24 cellular contexts compared by ENCODE assay signal in genomic region chr2:190205643-190206042, GRCh38.
DNase-seq lines count a peak whose midpoint lies in the region; ATAC-seq and TF ChIP-seq lines count a peak whose summit lies in the region.
"Had no signal": no experiment of that assay in that cellular context is flagged by ENCODE, and none has a peak within 500 bp of the region (broad histone marks: within the 10 kb centered on the region; RNA-seq: fewer than 3 reads in every experiment).

No MANE protein-coding gene starts in this region.

- H3K9me3 ChIP-seq in AG04450 (ENCODE audit: control insufficient read depth, insufficient read depth, low read length) (no peaks in the 10 kb centered on the region), Karpas-422 (ENCODE audit: low read length) (no peaks in the 10 kb centered on the region)
- H3K9me3 ChIP-seq: MG63, suprapubic skin, uterus had no signal

- H3K4me3 ChIP-seq in AG04450 (ENCODE audit: low read depth, low read length) (no peak overlapping the region), Karpas-422 (ENCODE audit: low read length) (peak overlapping the region; percentile 24), cardiac fibroblast (replicated peaks in 1 of 2; ENCODE audit: low read depth in 2 of 2, low read length in 2 of 2) (no peak overlapping the region)
- H3K4me3 ChIP-seq: GM23338, MG63, suprapubic skin, uterus had no signal

- CTCF ChIA-PET in AG04450 (lab: Charles Lee) = no interaction called here

- no peaks in the 10 kb centered on the region for H3K9me2 ChIP-seq in Karpas-422 (replicated peaks; ENCODE audit: insufficient read depth, low read length)

- H3K27ac ChIP-seq in AG04450 (ENCODE audit: low read depth, low read length) = no peak overlapping the region
- peak overlapping the region; percentile 90 for H3K27ac ChIP-seq in Karpas-422 (ENCODE audit: low read length)
- H3K27ac ChIP-seq: epithelial cell of prostate, suprapubic skin, uterus had no signal

- no peaks in the 10 kb centered on the region for H3K27me3 Mint-ChIP-seq in nephron progenitor cell (ENCODE audit: low read depth, poor library complexity)

- H3K27me3 ChIP-seq in AG04450 (ENCODE audit: control insufficient read depth, insufficient read depth, low read length) (no peaks in the 10 kb centered on the region), Karpas-422 (ENCODE audit: low read length) (no peaks in the 10 kb centered on the region)
- H3K27me3 ChIP-seq: MG63, suprapubic skin, uterus had no signal

- no peak overlapping the region for H3K27ac Mint-ChIP-seq in nephron progenitor cell
- H3K27ac Mint-ChIP-seq: activated T-helper 2 cell treated with anti-CD3 and anti-CD28 coated beads, Interferon-gamma antibody, Interleukin-2, Interleukin-4, amounts not matched to agents 10 μg/mL and 5 μg/mL and 100 μg/mL, durations not matched to agents 14 hours and 24 hours and 36 hours; CD14-positive monocyte; GM23338 had no signal

- H3K4me2 ChIP-seq in Karpas-422 (ENCODE audit: low read depth, low read length, poor library complexity, severe bottlenecking) = peak overlapping the region; percentile 49
- H3K4me2 ChIP-seq: GM23338 had no signal

- peaks cover 17% of the 10 kb centered on the region for H3K36me3 Mint-ChIP-seq in nephron progenitor cell (ENCODE audit: low read depth)

- H3K4me1 Mint-ChIP-seq in nephron progenitor cell = no peaks in the 10 kb centered on the region
- H3K4me1 Mint-ChIP-seq: CD14-positive monocyte, GM23338 had no signal

- POLR2A ChIA-PET in AG04450 (lab: Yijun Ruan, JAX) = no interaction called here

- H3K9ac ChIP-seq in Karpas-422 (ENCODE audit: low read length) = peak overlapping the region; percentile 33

- H3K4me3 Mint-ChIP-seq in nephron progenitor cell = no peak overlapping the region
- H3K4me3 Mint-ChIP-seq: CD14-positive monocyte, GM23338 had no signal

- no peaks in the 10 kb centered on the region for H4K20me1 ChIP-seq in Karpas-422 (ENCODE audit: insufficient read depth, low read depth, low read length)

- H3K36me3 ChIP-seq in Karpas-422 (ENCODE audit: insufficient read depth, low read length) = no peaks in the 10 kb centered on the region
- H3K36me3 ChIP-seq: MG63, suprapubic skin, uterus had no signal

- peaks cover 15% of the 10 kb centered on the region; the same call in 1 of the 2 replicates for H3K79me2 ChIP-seq in Karpas-422 (ENCODE audit: low read length)

- no peaks in the 10 kb centered on the region for H3K9me3 Mint-ChIP-seq in nephron progenitor cell
- H3K9me3 Mint-ChIP-seq: activated T-helper 2 cell treated with anti-CD3 and anti-CD28 coated beads, Interferon-gamma antibody, Interleukin-2, Interleukin-4, amounts not matched to agents 10 μg/mL and 5 μg/mL and 100 μg/mL, durations not matched to agents 14 hours and 24 hours and 36 hours; CD14-positive monocyte; GM23338 had no signal

- no peak for ATAC-seq in GM18867 (IDR thresholded peaks at IDR 0.05; ENCODE audit: unreplicated experiment)
- ATAC-seq: GM23338, left colon had no signal

- peak; percentile 1 for DNase-seq in AG04450 (ENCODE audit: low read depth, low spot score)
- DNase-seq in Karpas-422 = peak; percentile 83
- DNase-seq in cardiac fibroblast (ENCODE audit: low read depth in 2 of 2) = peak; percentile 75 to 89
- peak; percentile 20 for DNase-seq in left kidney (ENCODE audit: low read depth, low spot score)
- no peak for DNase-seq in activated effector memory CD4-positive, alpha-beta T cell treated with anti-CD3 and anti-CD28 coated beads, Interleukin-2, amount 50 U/mL, for 16 hours
- no peak for DNase-seq in cerebellum (ENCODE audit: low spot score)
- DNase-seq in nephron progenitor cell = no peak
- DNase-seq: ACHN; activated CD4-positive, alpha-beta T cell treated with anti-CD3 and anti-CD28 coated beads for 48 hours; caudate nucleus; DMS 273 treated with DMSO at 0.1 percent for 48 hours; head of caudate nucleus; left colon; MG63; NCI-H1694 treated with DMSO at 0.1 percent for 48 hours; NCI-H226; T-helper 1 cell; uterus had no signal

- TF ChIP-seq CTCF in AG04450 (IDR thresholded peaks at IDR 0.05; ENCODE audit: low read depth, low read length) = no peak
- no peak for TF ChIP-seq CTCF in cardiac fibroblast (IDR thresholded peaks at IDR 0.05; ENCODE audit: low read depth, low read length)
- TF ChIP-seq CTCF in nephron progenitor cell (IDR thresholded peaks at IDR 0.05) = no peak

- no peak overlapping the region for H2AFZ ChIP-seq in Karpas-422 (ENCODE audit: low read length)
- H2AFZ ChIP-seq: GM23338 had no signal

- H3K4me1 ChIP-seq in Karpas-422 (ENCODE audit: low read length) = peaks cover 72% of the 10 kb centered on the region
- H3K4me1 ChIP-seq: suprapubic skin had no signal

Comparison
In these comparisons a context has a peak if more than half of its experiments do, and no peak if none do; other contexts are left out.
1. DNase-seq: peak in AG04450 (single experiment), Karpas-422 (single experiment), cardiac fibroblast (2 of 2) and left kidney (single experiment); none in activated effector memory CD4-positive, alpha-beta T cell treated with anti-CD3 and anti-CD28 coated beads, Interleukin-2, amount 50 U/mL, for 16 hours (single experiment), cerebellum (single experiment) and nephron progenitor cell (single experiment).